8 cellular contexts compared by ENCODE assay signal in the genomic region with DNA sequence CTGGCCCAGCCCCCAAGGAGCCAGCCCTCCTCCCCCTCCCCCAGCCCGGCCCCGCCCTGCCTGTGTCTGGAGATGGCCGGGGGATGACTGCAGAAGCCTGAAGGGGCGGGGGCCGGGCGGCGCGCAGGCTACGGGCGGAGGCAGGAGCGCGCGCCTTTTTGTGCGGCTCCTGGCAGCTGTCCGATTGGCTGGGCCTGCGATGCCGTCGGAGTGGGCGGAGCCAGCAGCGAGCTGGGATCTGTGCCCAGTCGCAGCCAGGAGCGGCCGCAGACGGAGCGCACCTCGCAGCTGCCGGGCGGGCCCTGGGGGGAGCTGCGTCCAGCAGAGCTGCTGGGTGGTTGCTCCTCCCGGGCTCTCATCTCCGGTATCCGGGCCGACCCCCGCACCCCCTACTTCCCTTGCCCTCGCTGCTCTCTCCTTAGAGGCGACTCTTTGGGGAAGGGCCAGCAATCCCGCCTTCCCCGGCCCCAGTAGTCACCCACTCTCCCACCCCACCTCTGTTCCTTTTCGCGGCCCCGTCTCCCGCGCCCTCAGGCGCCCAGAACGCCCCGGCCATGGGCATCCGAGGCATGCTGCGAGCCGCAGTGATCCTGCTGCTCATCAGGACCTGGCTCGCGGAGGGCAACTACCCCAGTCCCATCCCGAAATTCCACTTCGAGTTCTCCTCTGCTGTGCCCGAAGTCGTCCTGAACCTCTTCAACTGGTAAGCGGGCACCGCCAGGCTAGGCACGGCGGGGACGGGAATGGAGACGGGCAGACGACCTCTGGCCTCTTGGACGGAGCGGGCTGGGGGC. TPM values are rescaled to one million over a fixed set of nuclear protein-coding genes. Genes with fewer than 3 reads are reported as not detected.
DNase-seq lines count a peak whose midpoint lies in the region; ATAC-seq and TF ChIP-seq lines count a peak whose summit lies in the region.

TSS of gene GABRQ (plus strand) at position 247 of the 794 bp plus-strand sequence. CDS start at position 555, 308 bp downstream.

- H3K4me3 ChIP-seq in esophagus muscularis mucosa (peak within 1 kb of the TSS in 1 of 4 donors; percentile 14), retinal pigment epithelial cell (ENCODE audit: low read length) (peak within 1 kb of the TSS; percentile 37)

- peaks cover 0 to 38% (median 14%) of the 10 kb centered on the region in 4 donors for H3K27me3 ChIP-seq in esophagus muscularis mucosa

- peak within 1 kb of the TSS in 1 of 2 donors; percentile 15 for H3K4me3 Mint-ChIP-seq in activated T-cell treated with anti-CD3 and anti-CD28 coated beads, Interleukin-2, amount 50 U/mL, for 72 hours
- H3K4me3 Mint-ChIP-seq in natural killer cell = no peak within 1 kb of the TSS

- H3K27ac Mint-ChIP-seq in activated T-cell treated with anti-CD3 and anti-CD28 coated beads, Interleukin-2, amount 50 U/mL, for 72 hours = no peak within 1 kb of the TSS
- H3K27ac Mint-ChIP-seq in natural killer cell = no peak within 1 kb of the TSS

- peak; percentile 45 to 58 for ATAC-seq in activated T-cell treated with anti-CD3 and anti-CD28 coated beads, Interleukin-2, amount 50 U/mL, for 72 hours (replicated peaks in 1 of 2)
- no peak for ATAC-seq in HG03520 (IDR thresholded peaks at IDR 0.05; ENCODE audit: unreplicated experiment)
- no peak for ATAC-seq in natural killer cell

- H3K36me3 ChIP-seq in esophagus muscularis mucosa = no peaks in the 10 kb centered on the region

- H3K9me3 ChIP-seq in esophagus muscularis mucosa = no peaks in the 10 kb centered on the region

- peaks cover 0 to 9% (median 6%) of the 10 kb centered on the region in 4 donors for H3K4me1 ChIP-seq in esophagus muscularis mucosa

- no peak within 1 kb of the TSS for H3K27ac ChIP-seq in esophagus muscularis mucosa (replicated peaks in 1 of 4)

- TF ChIP-seq CTCF in esophagus muscularis mucosa (IDR thresholded peaks at IDR 0.05) = no peak
- TF ChIP-seq CTCF in retinal pigment epithelial cell (conservative IDR thresholded peaks at IDR 0.05; ENCODE audit: low read depth, low read length) = no peak
- TF ChIP-seq CTCF in natural killer cell (IDR thresholded peaks at IDR 0.05) = no peak

- WGBS in esophagus muscularis mucosa = 39% methylated on average over 31 of the region's 64 CpGs

- TF ChIP-seq EP300 in esophagus muscularis mucosa (IDR thresholded peaks at IDR 0.05) = no peak

- H3K9me3 Mint-ChIP-seq in activated T-cell treated with anti-CD3 and anti-CD28 coated beads, Interleukin-2, amount 50 U/mL, for 72 hours = no peaks in the 10 kb centered on the region
- H3K9me3 Mint-ChIP-seq in natural killer cell = no peaks in the 10 kb centered on the region

- H3K27me3 Mint-ChIP-seq in activated T-cell treated with anti-CD3 and anti-CD28 coated beads, Interleukin-2, amount 50 U/mL, for 72 hours (ENCODE audit: low read depth) = peaks cover 64% of the 10 kb centered on the region
- peaks cover 12 to 30% of the 10 kb centered on the region in 2 donors for H3K27me3 Mint-ChIP-seq in natural killer cell (ENCODE audit: low read depth in 2 of 2)

- no peaks in the 10 kb centered on the region for H3K4me1 Mint-ChIP-seq in activated T-cell treated with anti-CD3 and anti-CD28 coated beads, Interleukin-2, amount 50 U/mL, for 72 hours (ENCODE audit: low read depth)
- H3K4me1 Mint-ChIP-seq in natural killer cell = no peaks in the 10 kb centered on the region

- no peaks in the 10 kb centered on the region for H3K36me3 Mint-ChIP-seq in activated T-cell treated with anti-CD3 and anti-CD28 coated beads, Interleukin-2, amount 50 U/mL, for 72 hours (ENCODE audit: insufficient read depth in 2 of 2)
- H3K36me3 Mint-ChIP-seq in natural killer cell = no peaks in the 10 kb centered on the region

- TF ChIP-seq POLR2A in esophagus muscularis mucosa (IDR thresholded peaks at IDR 0.05; ENCODE audit: low read depth) = no peak

- peak; percentile 1 to 13 for DNase-seq in activated T-cell treated with anti-CD3 and anti-CD28 coated beads, Interleukin-2, amount 50 U/mL, for 72 hours
- no peak for DNase-seq in activated T-cell treated with anti-CD3 and anti-CD28 coated beads, Interleukin-2, amount 50 U/mL, for 1 hour
- DNase-seq in NCI-H774 (lab: John Stamatoyannopoulos, UW) (peak; percentile 85), esophagus muscularis mucosa (ENCODE audit: extremely low spot score) (peak; percentile 12), retinal pigment epithelial cell (ENCODE audit: low read depth) (peak; percentile 10), natural killer cell (no peak)
- no peak for DNase-seq in activated CD4-positive, CD25-positive, alpha-beta regulatory T cell treated with anti-CD3 and anti-CD28 coated beads, Interleukin-2, amount 50 U/mL, for 72 hours

- intact Hi-C loops in esophagus muscularis mucosa (cut with DNase I) (loop anchor here (5.0 kb wide), 1 partner anchor 1486 kb away; no protein-coding TSS in a partner anchor), natural killer cell (cut with micrococcal nuclease) (no loop called here)

RNA-seq across cellular contexts. Expression of gene GABRQ, which starts in this region (rescaled TPM):
- under 1 TPM; 0.05 to 0.14 TPM for total RNA-seq in activated T-cell treated with anti-CD3 and anti-CD28 coated beads, Interleukin-2, amount 50 U/mL, for 72 hours
- total RNA-seq in esophagus muscularis mucosa (under 1 TPM in 1 of 4 donors, not detected in 3; 0.06 TPM), natural killer cell (not detected)

Comparison
In these comparisons a context has a peak if more than half of its experiments do, and no peak if none do; other contexts are left out.
1. Peak in DNase-seq and ATAC-seq in activated T-cell treated with anti-CD3 and anti-CD28 coated beads, Interleukin-2, amount 50 U/mL, for 72 hours; RNA of the gene not detected or under 1 TPM.
2. Peak in DNase-seq in esophagus muscularis mucosa; RNA of the gene not detected or under 1 TPM.
3. DNase-seq: peak in NCI-H774 (single experiment) and retinal pigment epithelial cell (single experiment); none in activated T-cell treated with anti-CD3 and anti-CD28 coated beads, Interleukin-2, amount 50 U/mL, for 1 hour (single experiment), activated CD4-positive, CD25-positive, alpha-beta regulatory T cell treated with anti-CD3 and anti-CD28 coated beads, Interleukin-2, amount 50 U/mL, for 72 hours (single experiment) and natural killer cell (single experiment).